2 cellular contexts compared by ENCODE assay signal in genomic region chr19:3919793-3920192, GRCh38.
TF ChIP-seq lines count a peak whose summit lies in the region.

No MANE protein-coding gene starts in this region.

TF ChIP-seq in HCT116, 20 proteins besides CTCF, POLR2A, EP300 and RAD21:
- TF ChIP-seq CBX3 (IDR thresholded peaks at IDR 0.05; ENCODE audit: low read depth) (0 out of 2 replicates have a peak, but pooled peaks have one; percentile 44), SIN3A (IDR thresholded peaks at IDR 0.05; ENCODE audit: low read depth) (no peak), EZH2 (IDR thresholded peaks at IDR 0.05) (no peak), MAX (IDR thresholded peaks at IDR 0.05) (0 out of 2 replicates have a peak, but pooled peaks have one; percentile 18), SRF (IDR thresholded peaks at IDR 0.05; ENCODE audit: low read depth) (no peak), JUND (IDR thresholded peaks at IDR 0.05) (no peak), YY1 (IDR thresholded peaks at IDR 0.05; ENCODE audit: extremely low read depth, insufficient replicate concordance, low read depth, low read length) (no peak)

TF ChIP-seq in WTC11, 78 proteins besides CTCF, POLR2A, EP300 and RAD21:
- TF ChIP-seq ESRRA (CRISPR knock-in tag; IDR thresholded peaks at IDR 0.05; ENCODE audit: borderline replicate concordance), result no peak
- TF ChIP-seq GTF2I (CRISPR knock-in tag; conservative IDR thresholded peaks at IDR 0.05), result peak; percentile 70
- TF ChIP-seq ETV6 (CRISPR knock-in tag; IDR thresholded peaks at IDR 0.05), result no peak
